ENCODE assay signal across 8 cellular contexts in the genomic region with DNA sequence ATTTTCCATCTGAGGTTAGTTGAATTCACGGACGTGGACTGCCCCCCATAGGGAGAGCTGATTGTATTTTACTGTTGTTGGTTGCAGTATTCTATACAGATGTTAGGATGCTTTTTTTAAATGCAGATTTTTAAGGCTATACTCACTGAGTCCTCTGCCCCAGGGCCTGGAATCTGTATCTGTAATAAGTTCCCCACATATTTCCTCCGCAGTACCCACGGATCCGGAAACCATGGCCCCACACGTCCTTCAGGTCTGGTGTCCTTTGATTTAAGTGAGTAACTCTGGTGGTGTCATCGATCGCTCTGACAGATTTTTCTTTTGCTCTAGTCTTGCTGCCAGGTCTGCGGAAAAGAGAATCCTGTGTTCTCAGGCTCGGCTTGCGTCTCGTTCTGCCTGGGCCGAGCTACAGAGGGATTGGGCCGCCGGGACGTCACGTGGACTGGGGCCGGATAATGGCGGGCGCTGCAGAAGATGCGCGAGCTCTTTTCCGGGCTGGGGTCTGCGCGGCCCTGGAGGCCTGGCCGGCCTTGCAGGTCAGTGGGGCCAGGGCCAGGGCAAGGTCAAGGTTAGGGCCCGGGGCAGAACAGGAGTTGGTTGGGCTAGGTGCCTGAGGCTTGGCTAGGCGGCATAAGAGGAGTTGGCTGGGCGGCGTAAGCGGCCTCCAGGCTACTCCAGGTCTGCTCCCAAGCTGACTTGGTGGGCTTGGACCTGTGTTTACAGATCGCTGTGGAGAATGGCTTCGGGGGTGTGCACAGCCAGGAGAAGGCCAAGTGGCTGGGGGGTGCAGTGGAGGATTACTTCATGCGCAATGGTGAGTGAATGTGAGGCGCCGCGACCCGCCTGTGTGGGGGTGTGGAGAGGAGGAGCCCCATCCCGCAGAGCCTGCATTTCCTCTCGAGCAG. TPM values are rescaled to one million over a fixed set of nuclear protein-coding genes. Genes with fewer than 3 reads are reported as not detected.
DNase-seq lines count a peak whose midpoint lies in the region; ATAC-seq and TF ChIP-seq lines count a peak whose summit lies in the region.

A gene with protein sequence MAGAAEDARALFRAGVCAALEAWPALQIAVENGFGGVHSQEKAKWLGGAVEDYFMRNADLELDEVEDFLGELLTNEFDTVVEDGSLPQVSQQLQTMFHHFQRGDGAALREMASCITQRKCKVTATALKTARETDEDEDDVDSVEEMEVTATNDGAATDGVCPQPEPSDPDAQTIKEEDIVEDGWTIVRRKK (plus strand): TSS at position 438 of the 905 bp plus-strand sequence. CDS start 18 bp downstream, at position 456.

- ATAC-seq in HG02870 (IDR thresholded peaks at IDR 0.05; ENCODE audit: unreplicated experiment) (peak; percentile 96), psoas muscle (peak; percentile 98 to 100 (median 99))

- H3K9me3 ChIP-seq in left ventricle myocardium inferior (replicated peaks) (no peaks in the 10 kb centered on the region), psoas muscle (no peaks in the 10 kb centered on the region)

- H3K27me3 ChIP-seq in left ventricle myocardium inferior (ENCODE audit: low read depth) (no peaks in the 10 kb centered on the region), psoas muscle (ENCODE audit: insufficient read depth in 3 of 3, low read length in 2 of 3) (peaks cover 0 to 1% (median 0%) of the 10 kb centered on the region in 3 donors)

- peak within 1 kb of the TSS; percentile 91 for H3K4me3 ChIP-seq in left ventricle myocardium inferior
- H3K4me3 ChIP-seq in psoas muscle, result peak within 1 kb of the TSS; percentile 82
- H3K4me3 ChIP-seq in urinary bladder (ENCODE audit: low read depth, low read length), result peak within 1 kb of the TSS; percentile 96

- intact Hi-C loops in left ventricle myocardium inferior (cut with micrococcal nuclease) (no loop called here), psoas muscle (cut with DNase I) (loop anchor here in 1 of 2 donors (5.0 to 10.0 kb wide), 2 partner anchors 92 to 395 kb away; a partner anchor contains a TSS)

- peak; percentile 52 for DNase-seq in NCI-H1436 treated with DMSO at 0.1 percent for 48 hours (lab: John Stamatoyannopoulos, UW)
- peak; percentile 52 to 84 (median 72) for DNase-seq in T-helper 1 cell
- DNase-seq in amniotic epithelial cell (ENCODE audit: low read depth), result peak; percentile 88
- DNase-seq in left ventricle myocardium inferior, result peak; percentile 79
- peak; percentile 83 to 86 for DNase-seq in psoas muscle

- no peak for TF ChIP-seq CTCF in left ventricle myocardium inferior (IDR thresholded peaks at IDR 0.05; ENCODE audit: borderline replicate concordance)
- TF ChIP-seq CTCF in psoas muscle (IDR thresholded peaks at IDR 0.05), result no peak

- no peaks in the 10 kb centered on the region for H3K36me3 ChIP-seq in left ventricle myocardium inferior
- peaks cover 0 to 16% of the 10 kb centered on the region in 2 donors for H3K36me3 ChIP-seq in psoas muscle (ENCODE audit: insufficient read depth in 1 of 2, low read depth in 1 of 2)
- no peaks in the 10 kb centered on the region for H3K36me3 ChIP-seq in urinary bladder (ENCODE audit: insufficient read depth)

- H3K27ac ChIP-seq in left ventricle myocardium inferior (replicated peaks) (peak within 1 kb of the TSS; percentile 73), psoas muscle (peak within 1 kb of the TSS; percentile 56), urinary bladder (ENCODE audit: low read depth) (peak within 1 kb of the TSS; percentile 45)

- H3K4me1 ChIP-seq in left ventricle myocardium inferior (peaks cover 28% of the 10 kb centered on the region), psoas muscle (peaks cover 6% of the 10 kb centered on the region), urinary bladder (ENCODE audit: insufficient read depth) (no peaks in the 10 kb centered on the region)

- peak; percentile 64 for TF ChIP-seq POLR2A in GM15510 (IDR thresholded peaks at IDR 0.05; ENCODE audit: borderline replicate concordance, extremely low read depth, insufficient read length)

- 0 to 27% (median 1%) methylated on average over 30 to 40 of the region's 40 CpGs for WGBS in psoas muscle, 3 donors
- under 1% methylated on average over 40 of the region's 40 CpGs for WGBS in urinary bladder

RNA-seq across cellular contexts. Expression of the gene that starts here (rescaled TPM):
- total RNA-seq in left ventricle myocardium inferior, result 40.6 TPM
- 10 to 100 TPM; 21.9 to 32.7 (median 30.3) TPM for total RNA-seq in psoas muscle
- 10 to 100 TPM; 27.8 to 52.2 (median 30.7) TPM for polyA plus RNA-seq in psoas muscle
- total RNA-seq in urinary bladder, result 11.7 TPM
- 48.2 TPM for polyA plus RNA-seq in urinary bladder

Comparison
In these comparisons a context has a peak if more than half of its experiments do, and no peak if none do; other contexts are left out.
1. Peak in every context shown above with its lines: DNase-seq, ATAC-seq, H3K4me3 ChIP-seq and H3K27ac ChIP-seq.